ENCODE assay signal across 8 cellular contexts in the genomic region with DNA sequence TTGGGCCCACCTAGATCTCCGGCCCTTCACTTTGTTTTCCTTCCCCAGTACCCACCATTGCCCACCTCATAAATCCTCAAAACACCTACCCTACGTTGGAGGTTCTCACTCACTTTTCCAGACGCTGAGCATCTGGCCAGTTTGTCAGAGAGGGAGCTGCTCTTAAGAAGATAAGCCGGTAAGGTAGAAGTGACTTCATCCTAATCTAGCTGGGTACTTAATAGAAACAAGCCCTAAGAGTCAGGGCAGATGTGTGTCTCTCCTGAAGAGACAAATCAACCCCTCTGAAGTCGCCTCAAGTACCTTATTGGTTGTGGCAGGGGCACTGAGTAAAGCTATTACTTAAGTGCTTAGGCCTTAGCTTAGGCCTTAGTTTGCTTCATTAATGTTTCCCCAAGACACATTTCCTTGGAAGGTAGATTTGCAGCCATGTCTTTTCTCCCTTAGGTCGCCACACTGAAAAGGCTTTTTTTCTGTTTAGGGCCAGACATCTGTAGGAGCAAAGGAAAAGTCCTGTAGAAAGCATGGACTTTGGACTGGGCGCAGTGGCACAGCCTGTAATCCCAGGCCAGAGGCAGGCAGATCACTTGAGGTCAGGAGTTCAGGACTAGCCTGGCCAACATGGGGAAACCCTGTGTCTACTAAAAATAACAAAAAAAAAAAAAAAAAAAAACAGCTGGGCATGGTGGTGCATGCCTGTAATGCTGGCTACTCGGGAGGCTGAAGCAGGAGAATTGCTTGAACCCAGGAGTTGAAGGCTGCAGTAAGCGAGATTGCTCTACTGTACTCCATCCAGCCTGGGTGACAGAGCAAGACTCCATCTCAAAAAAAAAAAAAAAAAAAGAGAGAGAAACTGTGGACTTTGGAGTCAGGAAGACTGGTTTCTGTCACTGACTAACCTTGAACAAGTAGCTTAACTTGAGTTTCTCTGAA. TPM values are rescaled to one million over a fixed set of nuclear protein-coding genes. Genes with fewer than 3 reads are reported as not detected.
DNase-seq lines count a peak whose midpoint lies in the region; ATAC-seq and TF ChIP-seq lines count a peak whose summit lies in the region.

No MANE protein-coding gene starts in this region.

- peaks cover 31% of the 10 kb centered on the region for H3K4me1 Mint-ChIP-seq in activated CD4-positive, alpha-beta T cell treated with anti-CD3 and anti-CD28 coated beads for 36 hours
- H3K4me1 Mint-ChIP-seq in activated CD8-positive, alpha-beta T cell treated with anti-CD3 and anti-CD28 coated beads for 36 hours (ENCODE audit: low read depth), result peaks cover 35% of the 10 kb centered on the region

- H3K4me1 ChIP-seq in right cardiac atrium (ENCODE audit: control insufficient read depth, insufficient read depth, low read length) (no peaks in the 10 kb centered on the region), spleen (peaks cover 15 to 64% (median 33%) of the 10 kb centered on the region in 6 donors)

- H3K4me3 ChIP-seq in right cardiac atrium (ENCODE audit: low read length), result peak overlapping the region; percentile 94
- H3K4me3 ChIP-seq in spleen, result peak overlapping the region; percentile 73 to 98 (median 79)

- H3K27me3 Mint-ChIP-seq in activated CD4-positive, alpha-beta T cell treated with anti-CD3 and anti-CD28 coated beads for 36 hours, result no peaks in the 10 kb centered on the region
- H3K27me3 Mint-ChIP-seq in activated CD8-positive, alpha-beta T cell treated with anti-CD3 and anti-CD28 coated beads for 36 hours, result no peaks in the 10 kb centered on the region

- intact Hi-C loops in activated CD4-positive, alpha-beta T cell treated with anti-CD3 and anti-CD28 coated beads for 36 hours (cut with DNase I, micrococcal nuclease), result loop anchor here in 1 of 2 experiments (2.0 kb wide), 1 partner anchor 51 kb away; the partner anchor contains the start of gene DCAF7
- intact Hi-C loops in activated CD8-positive, alpha-beta T cell treated with anti-CD3 and anti-CD28 coated beads for 36 hours (cut with micrococcal nuclease), result loop anchor here (5.0 kb wide), 1 partner anchor 49 kb away; the partner anchor contains the start of gene DCAF7
- intact Hi-C loops in right cardiac atrium (cut with DNase I) (no loop called here), spleen (cut with DNase I; ENCODE audit: low total_unique reads) (no loop called here)

- H3K27ac ChIP-seq in right cardiac atrium (ENCODE audit: low read length) (peak overlapping the region; percentile 86), spleen (peak overlapping the region; percentile 74 to 89 (median 84))

- TF ChIP-seq CTCF in activated CD8-positive, alpha-beta T cell treated with anti-CD3 and anti-CD28 coated beads for 36 hours (IDR thresholded peaks at IDR 0.05), result no peak
- no peak for TF ChIP-seq CTCF in spleen (IDR thresholded peaks at IDR 0.05 in 8 of 11, conservative IDR thresholded peaks at IDR 0.05 in 3 of 11)

- POLR2A ChIA-PET in activated CD4-positive, alpha-beta T cell treated with anti-CD3 and anti-CD28 coated beads for 36 hours (lab: Charles Lee), result interaction anchor here (0.5 to 1.2 kb wide), 3 partner anchors 9 to 54 kb away, joined by 4 to 5 read pairs (median 5); partner anchors contain the start of gene DCAF7
- POLR2A ChIA-PET in activated CD8-positive, alpha-beta T cell treated with anti-CD3 and anti-CD28 coated beads for 36 hours (lab: Charles Lee), result interaction anchor here (0.7 to 3.4 kb wide), 10 partner anchors 8 to 169 kb away, joined by 3 to 19 read pairs (median 4); partner anchors contain the start of genes DCAF7 and MAP3K3

- peak overlapping the region; percentile 97 for H3K4me3 Mint-ChIP-seq in activated CD4-positive, alpha-beta T cell treated with anti-CD3 and anti-CD28 coated beads for 36 hours
- peak overlapping the region; percentile 95 for H3K4me3 Mint-ChIP-seq in activated CD8-positive, alpha-beta T cell treated with anti-CD3 and anti-CD28 coated beads for 36 hours

- DNase-seq in activated CD4-positive, alpha-beta T cell treated with anti-CD3 and anti-CD28 coated beads for 36 hours, result no peak
- DNase-seq in activated CD4-positive, alpha-beta T cell treated with anti-CD3 and anti-CD28 coated beads, Interleukin-2, amount 50 U/mL, for 48 hours, result no peak
- DNase-seq in activated CD8-positive, alpha-beta T cell treated with anti-CD3 and anti-CD28 coated beads for 36 hours, result no peak
- DNase-seq in right cardiac atrium, result no peak
- no peak for DNase-seq in spleen
- DNase-seq in CD1c-positive myeloid dendritic cell (ENCODE audit: extremely low spot score), result no peak
- no peak for DNase-seq in SKM-1 (lab: John Stamatoyannopoulos, UW; ENCODE audit: unreplicated experiment)

- peaks cover 11% of the 10 kb centered on the region for H3K36me3 Mint-ChIP-seq in activated CD4-positive, alpha-beta T cell treated with anti-CD3 and anti-CD28 coated beads for 36 hours (ENCODE audit: low read depth)
- H3K36me3 Mint-ChIP-seq in activated CD8-positive, alpha-beta T cell treated with anti-CD3 and anti-CD28 coated beads for 36 hours (ENCODE audit: low read depth), result peaks cover 15% of the 10 kb centered on the region

- no peaks in the 10 kb centered on the region for H3K9me3 Mint-ChIP-seq in activated CD4-positive, alpha-beta T cell treated with anti-CD3 and anti-CD28 coated beads for 36 hours (ENCODE audit: low read depth)
- H3K9me3 Mint-ChIP-seq in activated CD8-positive, alpha-beta T cell treated with anti-CD3 and anti-CD28 coated beads for 36 hours, result no peaks in the 10 kb centered on the region

- H3K27ac Mint-ChIP-seq in activated CD4-positive, alpha-beta T cell treated with anti-CD3 and anti-CD28 coated beads for 36 hours, result peak overlapping the region; percentile 95
- peak overlapping the region; percentile 92 for H3K27ac Mint-ChIP-seq in activated CD8-positive, alpha-beta T cell treated with anti-CD3 and anti-CD28 coated beads for 36 hours

- CTCF ChIA-PET in activated CD4-positive, alpha-beta T cell treated with anti-CD3 and anti-CD28 coated beads for 36 hours (lab: Charles Lee), result interaction anchor here (0.8 to 2.7 kb wide), 6 partner anchors 9 to 195 kb away, joined by 3 to 21 read pairs (median 4); no protein-coding TSS in a partner anchor
- CTCF ChIA-PET in activated CD8-positive, alpha-beta T cell treated with anti-CD3 and anti-CD28 coated beads for 36 hours (lab: Charles Lee), result interaction anchor here (0.7 to 3.1 kb wide), 5 partner anchors 8 to 176 kb away, joined by 3 to 35 read pairs (median 3); no protein-coding TSS in a partner anchor

- 50% methylated on average over 9 of the region's 9 CpGs for WGBS in right cardiac atrium
- 53 to 56% (median 55%) methylated on average over 9 of the region's 9 CpGs for WGBS in spleen, 5 donors

- no peaks in the 10 kb centered on the region for H3K27me3 ChIP-seq in right cardiac atrium (ENCODE audit: control insufficient read depth, insufficient read depth)
- no peaks in the 10 kb centered on the region for H3K27me3 ChIP-seq in spleen (replicated peaks in 1 of 7)

- no peak for ATAC-seq in activated CD4-positive, alpha-beta T cell treated with anti-CD3 and anti-CD28 coated beads for 36 hours
- ATAC-seq in activated CD8-positive, alpha-beta T cell treated with anti-CD3 and anti-CD28 coated beads for 36 hours, result no peak
- ATAC-seq in right cardiac atrium (peak in 1 of 2 donors; percentile 4), HG02678 (IDR thresholded peaks at IDR 0.05; ENCODE audit: unreplicated experiment) (no peak)

- H3K9me3 ChIP-seq in right cardiac atrium (ENCODE audit: control insufficient read depth, low read length) (no peaks in the 10 kb centered on the region), spleen (no peaks in the 10 kb centered on the region)

- peaks cover 2 to 42% (median 29%) of the 10 kb centered on the region in 6 donors for H3K36me3 ChIP-seq in spleen

- TF ChIP-seq POLR2A in spleen (IDR thresholded peaks at IDR 0.05), result no peak

RNA-seq across cellular contexts. Expression of gene TACO1, which starts 1.0 kb away (rescaled TPM):
- 10 to 100 TPM; 25.7 to 29.2 TPM for total RNA-seq in activated CD4-positive, alpha-beta T cell treated with anti-CD3 and anti-CD28 coated beads for 36 hours
- total RNA-seq in activated CD8-positive, alpha-beta T cell treated with anti-CD3 and anti-CD28 coated beads for 36 hours, result 10 to 100 TPM; 27.0 to 30.4 TPM
- total RNA-seq in right cardiac atrium (10 to 100 TPM; 28.5 to 37.6 (median 34.5) TPM), spleen (10 to 100 TPM; 10.6 to 16.8 (median 14.9) TPM)
- polyA plus RNA-seq in right cardiac atrium (47.0 TPM), spleen (10 to 100 TPM; 14.6 to 19.1 (median 16.9) TPM)

RNA-seq across cellular contexts. Expression of gene MAP3K3, which starts 20.5 kb away (rescaled TPM):
- 10 to 100 TPM; 22.4 to 22.9 TPM for total RNA-seq in activated CD4-positive, alpha-beta T cell treated with anti-CD3 and anti-CD28 coated beads for 36 hours
- total RNA-seq in activated CD8-positive, alpha-beta T cell treated with anti-CD3 and anti-CD28 coated beads for 36 hours, result 10 to 100 TPM; 20.6 to 22.5 TPM
- total RNA-seq in right cardiac atrium (10 to 100 TPM; 47.1 to 51.0 (median 48.6) TPM), spleen (100 to 1,000 TPM in 2 of 7 donors, 10 to 100 TPM in 5; 69.9 to 125 (median 94.9) TPM)
- polyA plus RNA-seq in right cardiac atrium (32.6 TPM), spleen (10 to 100 TPM; 12.2 to 34.1 (median 17.3) TPM)

RNA-seq across cellular contexts. Expression of gene DCAF7, which starts 51.4 kb away (rescaled TPM):
- total RNA-seq in activated CD4-positive, alpha-beta T cell treated with anti-CD3 and anti-CD28 coated beads for 36 hours, result 100 to 1,000 TPM; 106 to 117 TPM
- total RNA-seq in activated CD8-positive, alpha-beta T cell treated with anti-CD3 and anti-CD28 coated beads for 36 hours, result 100 to 1,000 TPM; 104 to 105 TPM
- 10 to 100 TPM; 45.0 to 57.3 (median 50.4) TPM for total RNA-seq in right cardiac atrium
- 15.1 TPM for polyA plus RNA-seq in right cardiac atrium
- total RNA-seq in spleen, result 10 to 100 TPM; 52.1 to 87.5 (median 73.7) TPM
- polyA plus RNA-seq in spleen, result 10 to 100 TPM; 15.9 to 21.6 (median 18.4) TPM
